Comparison of ENCODE assay signal across 1 cellular context in the genomic region with DNA sequence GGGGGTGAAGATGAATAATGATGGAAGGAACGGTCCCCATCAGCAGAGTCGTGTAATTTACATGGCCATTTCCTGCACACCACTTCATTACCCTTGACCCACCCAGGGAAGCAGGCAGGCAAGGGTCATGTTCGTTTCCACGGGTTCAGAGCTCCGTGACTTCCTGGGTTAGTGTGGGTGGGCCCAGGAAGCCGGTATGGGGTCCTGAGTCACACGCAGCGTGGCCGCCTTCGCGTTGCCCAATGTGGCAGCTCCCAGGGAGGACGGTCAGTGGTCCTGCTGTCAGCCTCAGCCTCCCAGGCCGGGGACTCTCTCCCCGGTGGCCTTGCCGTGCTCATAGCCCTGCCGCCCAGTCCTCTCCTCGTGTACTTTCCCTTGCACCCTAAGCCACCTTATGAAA.
TF ChIP-seq lines count a peak whose summit lies in the region.

No MANE protein-coding gene starts in this region.

TF ChIP-seq in H1, 55 proteins besides CTCF, POLR2A, EP300 and RAD21:
- no peak for TF ChIP-seq SIRT6 (IDR thresholded peaks at IDR 0.05; ENCODE audit: low read length)
- TF ChIP-seq RBBP5 (IDR thresholded peaks at IDR 0.05; ENCODE audit: borderline replicate concordance, low read depth, low read length) = no peak
- TF ChIP-seq HDAC2 (IDR thresholded peaks at IDR 0.05; ENCODE audit: borderline replicate concordance in 1 of 2, low read depth in 2 of 2, low read length in 2 of 2) = no peak
- no peak for TF ChIP-seq GABPA (IDR thresholded peaks at IDR 0.05; ENCODE audit: borderline replicate concordance, insufficient read depth, low read length)
- no peak for TF ChIP-seq KDM1A (IDR thresholded peaks at IDR 0.05; ENCODE audit: borderline replicate concordance, low read length)
- TF ChIP-seq CTBP2 (IDR thresholded peaks at IDR 0.05; ENCODE audit: borderline replicate concordance, insufficient read depth, insufficient read length, low read length) = no peak
- TF ChIP-seq CBX8 (IDR thresholded peaks at IDR 0.05; ENCODE audit: borderline replicate concordance, low read depth, low read length) = no peak
